1 cellular context compared by ENCODE assay signal in genomic region chr4:173748353-173748752, GRCh38.
TF ChIP-seq lines count a peak whose summit lies in the region.

No MANE protein-coding gene starts in this region.

TF ChIP-seq in liver, 16 proteins besides CTCF, POLR2A, EP300 and RAD21 (continued from another document):
- TF ChIP-seq, protein P1, sequence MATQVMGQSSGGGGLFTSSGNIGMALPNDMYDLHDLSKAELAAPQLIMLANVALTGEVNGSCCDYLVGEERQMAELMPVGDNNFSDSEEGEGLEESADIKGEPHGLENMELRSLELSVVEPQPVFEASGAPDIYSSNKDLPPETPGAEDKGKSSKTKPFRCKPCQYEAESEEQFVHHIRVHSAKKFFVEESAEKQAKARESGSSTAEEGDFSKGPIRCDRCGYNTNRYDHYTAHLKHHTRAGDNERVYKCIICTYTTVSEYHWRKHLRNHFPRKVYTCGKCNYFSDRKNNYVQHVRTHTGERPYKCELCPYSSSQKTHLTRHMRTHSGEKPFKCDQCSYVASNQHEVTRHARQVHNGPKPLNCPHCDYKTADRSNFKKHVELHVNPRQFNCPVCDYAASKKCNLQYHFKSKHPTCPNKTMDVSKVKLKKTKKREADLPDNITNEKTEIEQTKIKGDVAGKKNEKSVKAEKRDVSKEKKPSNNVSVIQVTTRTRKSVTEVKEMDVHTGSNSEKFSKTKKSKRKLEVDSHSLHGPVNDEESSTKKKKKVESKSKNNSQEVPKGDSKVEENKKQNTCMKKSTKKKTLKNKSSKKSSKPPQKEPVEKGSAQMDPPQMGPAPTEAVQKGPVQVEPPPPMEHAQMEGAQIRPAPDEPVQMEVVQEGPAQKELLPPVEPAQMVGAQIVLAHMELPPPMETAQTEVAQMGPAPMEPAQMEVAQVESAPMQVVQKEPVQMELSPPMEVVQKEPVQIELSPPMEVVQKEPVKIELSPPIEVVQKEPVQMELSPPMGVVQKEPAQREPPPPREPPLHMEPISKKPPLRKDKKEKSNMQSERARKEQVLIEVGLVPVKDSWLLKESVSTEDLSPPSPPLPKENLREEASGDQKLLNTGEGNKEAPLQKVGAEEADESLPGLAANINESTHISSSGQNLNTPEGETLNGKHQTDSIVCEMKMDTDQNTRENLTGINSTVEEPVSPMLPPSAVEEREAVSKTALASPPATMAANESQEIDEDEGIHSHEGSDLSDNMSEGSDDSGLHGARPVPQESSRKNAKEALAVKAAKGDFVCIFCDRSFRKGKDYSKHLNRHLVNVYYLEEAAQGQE (IDR thresholded peaks at IDR 0.05) = no peak
- TF ChIP-seq HNF4G (IDR thresholded peaks at IDR 0.05) = no peak
- TF ChIP-seq TAF1 (conservative IDR thresholded peaks at IDR 0.05) = no peak
- no peak for TF ChIP-seq SP1 (IDR thresholded peaks at IDR 0.05)
- no peak for TF ChIP-seq MAX (IDR thresholded peaks at IDR 0.05)
- TF ChIP-seq RXRA (IDR thresholded peaks at IDR 0.05) = no peak
